Comparison of ENCODE assay signal across 8 cellular contexts in genomic region chr15:63156708-63157065, GRCh38. TPM values are rescaled to one million over a fixed set of nuclear protein-coding genes. Genes with fewer than 3 reads are reported as not detected.
DNase-seq lines count a peak whose midpoint lies in the region; ATAC-seq and TF ChIP-seq lines count a peak whose summit lies in the region.

No MANE protein-coding gene starts in this region.

- H3K4me1 Mint-ChIP-seq in naive thymus-derived CD4-positive, alpha-beta T cell, result peaks cover 4 to 37% (median 26%) of the 10 kb centered on the region in 7 donors

- H3K4me3 ChIP-seq in fibroblast of villous mesenchyme (ENCODE audit: low read depth, low read length), result peak overlapping the region; percentile 88
- peak overlapping the region; percentile 100 for H3K4me3 ChIP-seq in naive thymus-derived CD4-positive, alpha-beta T cell (ENCODE audit: low read length)

- intact Hi-C loops in naive thymus-derived CD4-positive, alpha-beta T cell (cut with micrococcal nuclease), result loop anchor here (1.0 to 5.0 kb wide), 10 partner anchors 14 to 132 kb away; partner anchors contain the start of genes APH1B (in 2 of the 2), LACTB (in 2 of the 2) and RAB8B (in 1 of the 2)

- H3K27ac Mint-ChIP-seq in naive thymus-derived CD4-positive, alpha-beta T cell, result peak overlapping the region; percentile 93 to 99 (median 97)

- H3K4me1 ChIP-seq in naive thymus-derived CD4-positive, alpha-beta T cell (ENCODE audit: control insufficient read depth in 2 of 2, insufficient read depth in 2 of 2, low read length in 2 of 2), result peaks cover 10 to 11% of the 10 kb centered on the region in 2 donors

- peaks cover 16% of the 10 kb centered on the region; the same call in 1 of the 2 replicates for H3K36me3 ChIP-seq in KOPT-K1 (ENCODE audit: insufficient read depth, low read length)
- peaks cover 0 to 14% (median 0%) of the 10 kb centered on the region in 3 experiments for H3K36me3 ChIP-seq in naive thymus-derived CD4-positive, alpha-beta T cell (ENCODE audit: control insufficient read depth in 2 of 3, insufficient read depth in 3 of 3, low read length in 3 of 3)

- H3K4me3 Mint-ChIP-seq in naive thymus-derived CD4-positive, alpha-beta T cell, result peak overlapping the region; percentile 89 to 100 (median 98)

- no peaks in the 10 kb centered on the region for H3K27me3 ChIP-seq in naive thymus-derived CD4-positive, alpha-beta T cell (ENCODE audit: control insufficient read depth in 2 of 2, insufficient read depth in 2 of 2, low read length in 2 of 2)

- POLR2A ChIA-PET in naive thymus-derived CD4-positive, alpha-beta T cell (lab: Charles Lee), result interaction anchor here (1.0 to 5.3 kb wide), 20 partner anchors 8 to 936 kb away, joined by 3 to 49 read pairs (median 6); partner anchors contain the start of genes APH1B and RAB8B

- no peaks in the 10 kb centered on the region for H3K9me3 ChIP-seq in KOPT-K1 (ENCODE audit: insufficient read depth, low read length, poor library complexity, severe bottlenecking)
- H3K9me3 ChIP-seq in naive thymus-derived CD4-positive, alpha-beta T cell (ENCODE audit: control insufficient read depth in 2 of 3, low read length in 3 of 3), result no peaks in the 10 kb centered on the region

- DNase-seq in NCI-H510A treated with DMSO at 0.1 percent for 48 hours (lab: John Stamatoyannopoulos, UW) (peak; percentile 3), NCI-H510A (lab: John Stamatoyannopoulos, UW) (no peak), fibroblast of villous mesenchyme (ENCODE audit: low read depth) (peak; percentile 69), NCI-H446 treated with DMSO at 0.1 percent for 48 hours (lab: John Stamatoyannopoulos, UW) (no peak)
- DNase-seq in activated CD8-positive, alpha-beta memory T cell treated with anti-CD3 and anti-CD28 coated beads, Interleukin-2, amount 50 U/mL, for 4 hours, result peak; percentile 18
- DNase-seq in naive thymus-derived CD4-positive, alpha-beta T cell, result peak in 3 of 9 donors; percentile 2 to 8 (median 4)

- peak overlapping the region; percentile 66 for H3K27ac ChIP-seq in KOPT-K1 (ENCODE audit: low read depth, low read length, poor library complexity, severe bottlenecking)
- peak overlapping the region; percentile 86 for H3K27ac ChIP-seq in naive thymus-derived CD4-positive, alpha-beta T cell (ENCODE audit: low read depth, low read length)

- no peaks in the 10 kb centered on the region for H3K27me3 Mint-ChIP-seq in naive thymus-derived CD4-positive, alpha-beta T cell

- H3K9me3 Mint-ChIP-seq in naive thymus-derived CD4-positive, alpha-beta T cell, result no peaks in the 10 kb centered on the region

- TF ChIP-seq CTCF in fibroblast of villous mesenchyme (IDR thresholded peaks at IDR 0.05; ENCODE audit: insufficient read depth, low read depth, low read length), result no peak

- no peak for ATAC-seq in naive thymus-derived CD4-positive, alpha-beta T cell
- ATAC-seq in HG02571 (IDR thresholded peaks at IDR 0.05; ENCODE audit: unreplicated experiment), result no peak

- H3K36me3 Mint-ChIP-seq in naive thymus-derived CD4-positive, alpha-beta T cell, result peaks cover 0 to 32% (median 5%) of the 10 kb centered on the region in 5 donors

- CTCF ChIA-PET in naive thymus-derived CD4-positive, alpha-beta T cell (lab: Charles Lee), result interaction anchor here (0.5 to 1.4 kb wide), 6 partner anchors 12 to 1828 kb away, joined by 3 to 4 read pairs (median 4); no protein-coding TSS in a partner anchor

RNA-seq across cellular contexts. Expression of gene RPS27L, which starts 0.6 kb away (rescaled TPM):
- 219 and 308 TPM in 2 replicates for total RNA-seq in fibroblast of villous mesenchyme
- total RNA-seq in naive thymus-derived CD4-positive, alpha-beta T cell, result 100 to 1,000 TPM in 3 of 5 experiments, 10 to 100 TPM in 2; 38.7 to 248 (median 111) TPM
- polyA plus RNA-seq in naive thymus-derived CD4-positive, alpha-beta T cell, result 100 to 1,000 TPM in 1 of 2 donors, 10 to 100 TPM in 1; 86.8 to 224 TPM

RNA-seq across cellular contexts. Expression of gene RAB8B, which starts 32.7 kb away (rescaled TPM):
- 71.5 and 97.2 TPM in 2 replicates for total RNA-seq in fibroblast of villous mesenchyme
- 100 to 1,000 TPM in 1 of 5 experiments, 10 to 100 TPM in 4; 37.2 to 100 (median 71.3) TPM for total RNA-seq in naive thymus-derived CD4-positive, alpha-beta T cell
- 10 to 100 TPM; 30.4 to 32.0 TPM for polyA plus RNA-seq in naive thymus-derived CD4-positive, alpha-beta T cell

RNA-seq across cellular contexts. Expression of gene LACTB, which starts 35.0 kb away (rescaled TPM):
- 31.6 and 63.5 TPM in 2 replicates for total RNA-seq in fibroblast of villous mesenchyme
- 10 to 100 TPM in 4 of 5 experiments, 1 to 10 TPM in 1; 9.8 to 23.2 (median 10.7) TPM for total RNA-seq in naive thymus-derived CD4-positive, alpha-beta T cell
- polyA plus RNA-seq in naive thymus-derived CD4-positive, alpha-beta T cell, result 10 to 100 TPM in 1 of 2 donors, 1 to 10 TPM in 1; 8.2 to 10.3 TPM

Comparison
In these comparisons a context has a peak if more than half of its experiments do, and no peak if none do; other contexts are left out.
1. DNase-seq: peak in NCI-H510A treated with DMSO at 0.1 percent for 48 hours (single experiment), activated CD8-positive, alpha-beta memory T cell treated with anti-CD3 and anti-CD28 coated beads, Interleukin-2, amount 50 U/mL, for 4 hours (single experiment) and fibroblast of villous mesenchyme (single experiment); none in NCI-H510A (single experiment) and NCI-H446 treated with DMSO at 0.1 percent for 48 hours (single experiment).